8 cellular contexts compared by ENCODE assay signal in genomic region chr4:56410247-56410646, GRCh38. TPM values are rescaled to one million over a fixed set of nuclear protein-coding genes. Genes with fewer than 3 reads are reported as not detected.
DNase-seq lines count a peak whose midpoint lies in the region; ATAC-seq and TF ChIP-seq lines count a peak whose summit lies in the region.

No MANE protein-coding gene starts in this region.

- H3K4me1 Mint-ChIP-seq in GM23338 = peaks cover 51% of the 10 kb centered on the region
- peaks cover 15% of the 10 kb centered on the region for H3K4me1 Mint-ChIP-seq in activated T-helper 17 cell treated with anti-CD3 and anti-CD28 coated beads, Interleukin-2, amount 50 U/mL, for 72 hours
- peaks cover 6 to 27% (median 21%) of the 10 kb centered on the region in 7 donors for H3K4me1 Mint-ChIP-seq in naive thymus-derived CD4-positive, alpha-beta T cell

- no peak overlapping the region for H3K23ac ChIP-seq in trophoblast cell (ENCODE audit: low read length)

- H3K4me2 ChIP-seq in GM23338 (peak overlapping the region; percentile 31), trophoblast cell (ENCODE audit: low read length) (peak overlapping the region; percentile 63)

- H2AK5ac ChIP-seq in trophoblast cell (ENCODE audit: low read length) = no peak overlapping the region

- H4K12ac ChIP-seq in trophoblast cell (ENCODE audit: low read depth, low read length) = no peak overlapping the region

- peaks cover 16% of the 10 kb centered on the region; the same call in 1 of the 2 replicates for H3K36me3 ChIP-seq in GM23338 (ENCODE audit: insufficient read depth)
- peaks cover 3% of the 10 kb centered on the region in 2 experiments for H3K36me3 ChIP-seq in trophoblast cell (ENCODE audit: control insufficient read depth in 1 of 2, insufficient read depth in 2 of 2, low read length in 2 of 2)
- H3K36me3 ChIP-seq in naive thymus-derived CD4-positive, alpha-beta T cell (ENCODE audit: control insufficient read depth in 2 of 3, insufficient read depth in 3 of 3, low read length in 3 of 3) = peaks cover 0 to 13% (median 5%) of the 10 kb centered on the region in 3 experiments

- ATAC-seq in GM23338 (peak; percentile 88), HG03280 (IDR thresholded peaks at IDR 0.05; ENCODE audit: unreplicated experiment) (no peak)
- peak; percentile 76 for ATAC-seq in activated T-helper 17 cell treated with anti-CD3 and anti-CD28 coated beads, Interleukin-2, amount 50 U/mL, for 72 hours (replicated peaks)
- no peak for ATAC-seq in naive thymus-derived CD4-positive, alpha-beta T cell

- no peak overlapping the region for H3K4ac ChIP-seq in trophoblast cell (ENCODE audit: low read depth, low read length)

- peaks cover 91% of the 10 kb centered on the region for H3K79me2 ChIP-seq in GM23338 (replicated peaks; ENCODE audit: insufficient read depth)
- no peaks in the 10 kb centered on the region for H3K79me2 ChIP-seq in trophoblast cell (ENCODE audit: control insufficient read depth, insufficient read depth, low read length, poor library complexity)

- DNase-seq in GM23338 (ENCODE audit: low spot score) (peak; percentile 94), NCI-H2029 treated with DMSO at 0.1 percent for 48 hours (lab: John Stamatoyannopoulos, UW) (peak; percentile 85), glomerular endothelial cell (ENCODE audit: extremely low read depth, low read depth, low spot score) (peak; percentile 98), trophoblast cell (peak; percentile 91 to 99), cortex of kidney (lab: John Stamatoyannopoulos, UW) (no peak)
- DNase-seq in naive thymus-derived CD4-positive, alpha-beta T cell = no peak

- H3F3A ChIP-seq in GM23338 (replicated peaks; ENCODE audit: low read depth) = no peaks in the 10 kb centered on the region

- no peaks in the 10 kb centered on the region for H3K9me3 ChIP-seq in trophoblast cell (ENCODE audit: insufficient read depth, low read depth, low read length)
- H3K9me3 ChIP-seq in naive thymus-derived CD4-positive, alpha-beta T cell (ENCODE audit: control insufficient read depth in 2 of 3, low read length in 3 of 3) = no peaks in the 10 kb centered on the region

- H3K4me1 ChIP-seq in GM23338 (ENCODE audit: insufficient read depth) (peaks cover 34% of the 10 kb centered on the region), trophoblast cell (ENCODE audit: control insufficient read depth in 1 of 2, insufficient read depth in 2 of 2, low read length in 2 of 2) (peaks cover 2 to 3% of the 10 kb centered on the region in 2 experiments)
- no peaks in the 10 kb centered on the region for H3K4me1 ChIP-seq in naive thymus-derived CD4-positive, alpha-beta T cell (ENCODE audit: control insufficient read depth in 2 of 2, insufficient read depth in 2 of 2, low read length in 2 of 2)

- no peak overlapping the region for H3K9ac ChIP-seq in trophoblast cell (ENCODE audit: low read length)

- no peak overlapping the region for H2BK120ac ChIP-seq in trophoblast cell (ENCODE audit: insufficient read depth, low read length, poor library complexity)

- H3K27me3 Mint-ChIP-seq in GM23338 (ENCODE audit: insufficient read depth, low read depth, poor library complexity) = peaks cover 2% of the 10 kb centered on the region
- H3K27me3 Mint-ChIP-seq in activated T-helper 17 cell treated with anti-CD3 and anti-CD28 coated beads, Interleukin-2, amount 50 U/mL, for 72 hours = no peaks in the 10 kb centered on the region
- H3K27me3 Mint-ChIP-seq in naive thymus-derived CD4-positive, alpha-beta T cell = no peaks in the 10 kb centered on the region

- H2BK5ac ChIP-seq in trophoblast cell (ENCODE audit: low read depth, low read length, poor library complexity) = no peak overlapping the region

- no CpG with 5 or more reads among the region's 3 CpGs for WGBS in trophoblast cell (ENCODE audit: extremely low coverage, insufficient coverage, insufficient read length)

- peak overlapping the region; percentile 45 for H3K4me3 Mint-ChIP-seq in GM23338
- H3K4me3 Mint-ChIP-seq in activated T-helper 17 cell treated with anti-CD3 and anti-CD28 coated beads, Interleukin-2, amount 50 U/mL, for 72 hours = no peak overlapping the region
- no peak overlapping the region for H3K4me3 Mint-ChIP-seq in naive thymus-derived CD4-positive, alpha-beta T cell

- H3K27me3 ChIP-seq in GM23338 (ENCODE audit: insufficient read depth) (no peaks in the 10 kb centered on the region), trophoblast cell (ENCODE audit: insufficient read depth, low read length) (no peaks in the 10 kb centered on the region)
- no peaks in the 10 kb centered on the region for H3K27me3 ChIP-seq in naive thymus-derived CD4-positive, alpha-beta T cell (ENCODE audit: control insufficient read depth in 2 of 2, insufficient read depth in 2 of 2, low read length in 2 of 2)

- H3K18ac ChIP-seq in trophoblast cell (ENCODE audit: low read length) = no peak overlapping the region

- H3K79me1 ChIP-seq in trophoblast cell (ENCODE audit: low read length) = no peaks in the 10 kb centered on the region

- intact Hi-C loops in naive thymus-derived CD4-positive, alpha-beta T cell (cut with micrococcal nuclease) = no loop called here

- H3K36me3 Mint-ChIP-seq in GM23338 (ENCODE audit: low read depth) = peaks cover 22% of the 10 kb centered on the region
- H3K36me3 Mint-ChIP-seq in activated T-helper 17 cell treated with anti-CD3 and anti-CD28 coated beads, Interleukin-2, amount 50 U/mL, for 72 hours (ENCODE audit: low read depth) = peaks cover 31% of the 10 kb centered on the region
- H3K36me3 Mint-ChIP-seq in naive thymus-derived CD4-positive, alpha-beta T cell = peaks cover 0 to 20% (median 4%) of the 10 kb centered on the region in 5 donors

- H4K20me1 ChIP-seq in GM23338 (replicated peaks; ENCODE audit: insufficient read depth) = peaks cover 15% of the 10 kb centered on the region; the same call in 1 of the 2 replicates

- H3K27ac ChIP-seq in GM23338 (ENCODE audit: low read depth) = peak overlapping the region; percentile 60; the same call in 1 of the 2 replicates
- H3K27ac ChIP-seq in trophoblast cell (ENCODE audit: low read depth, low read length) = peak overlapping the region; percentile 76
- no peak overlapping the region for H3K27ac ChIP-seq in naive thymus-derived CD4-positive, alpha-beta T cell (ENCODE audit: low read depth, low read length)

- CTCF ChIA-PET in naive thymus-derived CD4-positive, alpha-beta T cell (lab: Charles Lee) = interaction anchor here (1.4 kb wide), 1 partner anchor 15 kb away, joined by 4 read pairs; no protein-coding TSS in a partner anchor

- no peak overlapping the region for H4K8ac ChIP-seq in trophoblast cell (ENCODE audit: low read depth, low read length)

- no peak overlapping the region; the same call in 1 of the 2 replicates for H3K4me3 ChIP-seq in GM23338
- H3K4me3 ChIP-seq in trophoblast cell (ENCODE audit: low read depth, low read length) = no peak overlapping the region
- no peak overlapping the region for H3K4me3 ChIP-seq in naive thymus-derived CD4-positive, alpha-beta T cell (ENCODE audit: low read length)

- H4K91ac ChIP-seq in trophoblast cell (ENCODE audit: low read depth, low read length) = no peak overlapping the region

- H3K9me3 Mint-ChIP-seq in GM23338 = no peaks in the 10 kb centered on the region
- no peaks in the 10 kb centered on the region for H3K9me3 Mint-ChIP-seq in activated T-helper 17 cell treated with anti-CD3 and anti-CD28 coated beads, Interleukin-2, amount 50 U/mL, for 72 hours
- no peaks in the 10 kb centered on the region for H3K9me3 Mint-ChIP-seq in naive thymus-derived CD4-positive, alpha-beta T cell

- TF ChIP-seq CTCF in GM23338 (conservative IDR thresholded peaks at IDR 0.05; ENCODE audit: low read depth in 2 of 2) = no peak

- H3K14ac ChIP-seq in trophoblast cell (ENCODE audit: low read length) = no peak overlapping the region

- no peaks in the 10 kb centered on the region for H3K9me2 ChIP-seq in GM23338 (ENCODE audit: insufficient read depth)

- no peak overlapping the region for H2BK12ac ChIP-seq in trophoblast cell (ENCODE audit: low read length)

- H2AFZ ChIP-seq in GM23338 = no peak overlapping the region
- no peak overlapping the region for H2AFZ ChIP-seq in trophoblast cell (ENCODE audit: insufficient read depth, low read length, poor library complexity)

- POLR2A ChIA-PET in naive thymus-derived CD4-positive, alpha-beta T cell (lab: Charles Lee) = no interaction called here

- H3K27ac Mint-ChIP-seq in GM23338 = peak overlapping the region; percentile 92
- peak overlapping the region; percentile 88 for H3K27ac Mint-ChIP-seq in activated T-helper 17 cell treated with anti-CD3 and anti-CD28 coated beads, Interleukin-2, amount 50 U/mL, for 72 hours
- H3K27ac Mint-ChIP-seq in naive thymus-derived CD4-positive, alpha-beta T cell = peak overlapping the region in 2 of 9 donors; percentile 20 to 43

RNA-seq across cellular contexts. Expression of gene AASDH, which starts 23.0 kb away (rescaled TPM):
- 10.8 and 12.2 TPM in 2 replicates for total RNA-seq in GM23338 (2014; rRNA removed; shearing (Covaris generic))
- polyA plus RNA-seq in GM23338 (2016; fragmentation: Nextera tagmentation; extraction: Ambion mirVana) = 35.6 and 38.4 TPM in 2 replicates
- total RNA-seq in activated T-helper 17 cell treated with anti-CD3 and anti-CD28 coated beads, Interleukin-2, amount 50 U/mL, for 72 hours = 10 to 100 TPM; 10.3 to 16.3 TPM
- 3.9 and 6.2 TPM in 2 replicates for total RNA-seq in glomerular endothelial cell
- 4.8 and 4.9 TPM in 2 replicates for polyA plus RNA-seq in trophoblast cell (2013)
- total RNA-seq in naive thymus-derived CD4-positive, alpha-beta T cell = 10 to 100 TPM; 10.2 to 24.7 (median 15.8) TPM
- polyA plus RNA-seq in naive thymus-derived CD4-positive, alpha-beta T cell = 10 to 100 TPM; 10.8 to 26.8 TPM

RNA-seq across cellular contexts. Expression of gene PPAT, which starts 25.2 kb away (rescaled TPM):
- 87.4 and 96.8 TPM in 2 replicates for total RNA-seq in GM23338 (2014; rRNA removed; shearing (Covaris generic))
- 56.3 and 63.0 TPM in 2 replicates for polyA plus RNA-seq in GM23338 (2016; fragmentation: Nextera tagmentation; extraction: Ambion mirVana)
- 10 to 100 TPM; 38.5 to 50.1 TPM for total RNA-seq in activated T-helper 17 cell treated with anti-CD3 and anti-CD28 coated beads, Interleukin-2, amount 50 U/mL, for 72 hours
- 7.7 and 9.5 TPM in 2 replicates for total RNA-seq in glomerular endothelial cell
- 12.5 TPM in 2 replicates for polyA plus RNA-seq in trophoblast cell (2013)
- total RNA-seq in naive thymus-derived CD4-positive, alpha-beta T cell = 10 to 100 TPM in 3 of 5 experiments, 1 to 10 TPM in 2; 7.7 to 30.7 (median 15.3) TPM
- 10 to 100 TPM; 10.4 to 16.5 TPM for polyA plus RNA-seq in naive thymus-derived CD4-positive, alpha-beta T cell

RNA-seq across cellular contexts. Expression of gene PAICS, which starts 25.8 kb away (rescaled TPM):
- total RNA-seq in GM23338 (2014; rRNA removed; shearing (Covaris generic)) = 366 and 390 TPM in 2 replicates
- polyA plus RNA-seq in GM23338 (2016; fragmentation: Nextera tagmentation; extraction: Ambion mirVana) = 260 and 300 TPM in 2 replicates
- 100 to 1,000 TPM; 284 to 360 TPM for total RNA-seq in activated T-helper 17 cell treated with anti-CD3 and anti-CD28 coated beads, Interleukin-2, amount 50 U/mL, for 72 hours
- 56.0 and 59.6 TPM in 2 replicates for total RNA-seq in glomerular endothelial cell
- polyA plus RNA-seq in trophoblast cell (2013) = 108 TPM in 2 replicates
- 100 to 1,000 TPM in 1 of 5 experiments, 10 to 100 TPM in 4; 25.5 to 157 (median 26.8) TPM for total RNA-seq in naive thymus-derived CD4-positive, alpha-beta T cell
- polyA plus RNA-seq in naive thymus-derived CD4-positive, alpha-beta T cell = 10 to 100 TPM; 36.8 to 48.0 TPM

RNA-seq across cellular contexts. Expression of gene SRP72, which starts 57.2 kb away (rescaled TPM):
- total RNA-seq in GM23338 (2014; rRNA removed; shearing (Covaris generic)) = 73.1 and 84.6 TPM in 2 replicates
- 114 and 174 TPM in 2 replicates for polyA plus RNA-seq in GM23338 (2016; fragmentation: Nextera tagmentation; extraction: Ambion mirVana)
- total RNA-seq in activated T-helper 17 cell treated with anti-CD3 and anti-CD28 coated beads, Interleukin-2, amount 50 U/mL, for 72 hours = 100 to 1,000 TPM; 125 to 162 TPM
- total RNA-seq in glomerular endothelial cell = 68.3 and 69.3 TPM in 2 replicates
- polyA plus RNA-seq in trophoblast cell (2013) = 199 and 210 TPM in 2 replicates
- total RNA-seq in naive thymus-derived CD4-positive, alpha-beta T cell = 100 to 1,000 TPM in 4 of 5 experiments, 10 to 100 TPM in 1; 98.4 to 145 (median 109) TPM
- 100 to 1,000 TPM; 143 to 174 TPM for polyA plus RNA-seq in naive thymus-derived CD4-positive, alpha-beta T cell

Comparison
In these comparisons a context has a peak if more than half of its experiments do, and no peak if none do; other contexts are left out.
1. ATAC-seq: peak in GM23338 (single experiment) and activated T-helper 17 cell treated with anti-CD3 and anti-CD28 coated beads, Interleukin-2, amount 50 U/mL, for 72 hours (single experiment); none in HG03280 (single experiment) and naive thymus-derived CD4-positive, alpha-beta T cell (single experiment).
2. DNase-seq: peak in GM23338 (single experiment), NCI-H2029 treated with DMSO at 0.1 percent for 48 hours (single experiment), glomerular endothelial cell (single experiment) and trophoblast cell (2 of 2); none in cortex of kidney (single experiment) and naive thymus-derived CD4-positive, alpha-beta T cell (0 of 9).